Comparison of ENCODE assay signal across 22 cellular contexts in genomic region chr10:129442866-129443265, GRCh38.
"Had no signal": no experiment of that assay in that cellular context is flagged by ENCODE, and none has a peak within 500 bp of the region (broad histone marks: within the 10 kb centered on the region; RNA-seq: fewer than 3 reads in every experiment).

No MANE protein-coding gene starts in this region.

- H3K36me3 ChIP-seq: gastroesophageal sphincter, heart left ventricle, left lung, prostate gland, thoracic aorta, tibial nerve had no signal

- H3K27ac ChIP-seq: foreskin keratinocyte, gastroesophageal sphincter, heart left ventricle, hepatocyte, left lung, prostate gland, thoracic aorta, tibial nerve had no signal

- H3K27me3 ChIP-seq: foreskin keratinocyte, heart left ventricle, hepatocyte, tibial nerve had no signal

- H3K9me3 ChIP-seq: gastroesophageal sphincter, heart left ventricle, left lung, prostate gland, thoracic aorta, tibial nerve had no signal

- FAIRE-seq: endometrium, small intestine had no signal

- DNase-seq: cortex of kidney; effector memory CD8-positive, alpha-beta T cell; foreskin keratinocyte; heart left ventricle; left cardiac atrium; left lung; mesendoderm; midbrain; naive thymus-derived CD4-positive, alpha-beta T cell; nephron progenitor cell; nucleus accumbens; right cardiac atrium; small intestine; stimulated activated CD4-positive, alpha-beta T cell treated with anti-CD3 and anti-CD28 coated beads, Interleukin-15, amount 100 ng/mL, for 24 hours; stimulated activated CD4-positive, alpha-beta T cell treated with anti-CD3 and anti-CD28 coated beads, Interleukin-2, amount 100 ng/mL, for 48 hours; stimulated activated naive B cell treated with anti-CD40 and anti-IgM and Interleukin-4, amounts not matched to agents 10 μg/mL and 1 μg/mL and 100 μg/mL, for 72 hours had no signal

- ATAC-seq: effector memory CD8-positive, alpha-beta T cell; foreskin keratinocyte; gastroesophageal sphincter; heart left ventricle; left cardiac atrium; left lung; naive thymus-derived CD4-positive, alpha-beta T cell; right cardiac atrium; stimulated activated naive B cell treated with anti-CD40 and anti-IgM and Interleukin-4, amounts not matched to agents 10 μg/mL and 1 μg/mL and 100 μg/mL, for 72 hours had no signal

- H3K4me1 ChIP-seq: foreskin keratinocyte, gastroesophageal sphincter, left lung, prostate gland, tibial nerve had no signal

- H2AFZ ChIP-seq: hepatocyte had no signal

- H3K4me2 ChIP-seq: hepatocyte had no signal

- H3K4me3 ChIP-seq: gastroesophageal sphincter, heart left ventricle, hepatocyte, left lung, prostate gland, thoracic aorta, tibial nerve had no signal

- H3K79me2 ChIP-seq: hepatocyte had no signal
